ENCODE assay signal across 14 cellular contexts in genomic region chr16:75247249-75247648, GRCh38. TPM values are rescaled to one million over a fixed set of nuclear protein-coding genes. Genes with fewer than 3 reads are reported as not detected.
DNase-seq lines count a peak whose midpoint lies in the region; ATAC-seq and TF ChIP-seq lines count a peak whose summit lies in the region.
"Had no signal": no experiment of that assay in that cellular context is flagged by ENCODE, and none has a peak within 500 bp of the region (broad histone marks: within the 10 kb centered on the region; RNA-seq: fewer than 3 reads in every experiment).

No MANE protein-coding gene starts in this region.

- H3K36me3 ChIP-seq in lower lobe of right lung = peaks cover 9% of the 10 kb centered on the region
- H3K36me3 ChIP-seq in skeletal muscle tissue (ENCODE audit: control insufficient read depth in 3 of 3, insufficient read depth in 3 of 3, low read length in 3 of 3) = peaks cover 4 to 8% (median 6%) of the 10 kb centered on the region in 3 donors

- H3K27me3 ChIP-seq in H9 (ENCODE audit: insufficient read depth, low read length) (no peaks in the 10 kb centered on the region), lower lobe of right lung (ENCODE audit: low read depth) (no peaks in the 10 kb centered on the region), skeletal muscle tissue (ENCODE audit: control insufficient read depth in 3 of 3, insufficient read depth in 3 of 3, low read length in 3 of 3) (no peaks in the 10 kb centered on the region)

- H3K4me3 Mint-ChIP-seq in H9 = no peak overlapping the region
- H3K4me3 Mint-ChIP-seq in activated naive CD4-positive, alpha-beta T cell treated with anti-CD3 and anti-CD28 coated beads for 36 hours = no peak overlapping the region
- no peak overlapping the region for H3K4me3 Mint-ChIP-seq in activated T-helper 2 cell treated with anti-CD3 and anti-CD28 coated beads, Interferon-gamma antibody, Interleukin-2, Interleukin-4, amounts not matched to agents 10 μg/mL and 5 μg/mL and 100 μg/mL, durations not matched to agents 14 hours and 24 hours and 36 hours (ENCODE audit: low read depth)

- H4K91ac ChIP-seq in H9 (ENCODE audit: insufficient read length, low read depth, low read length) = no peak overlapping the region

- H3K27ac Mint-ChIP-seq in H9 = peak overlapping the region; percentile 83 to 97 (median 84); a peak in 5 of 7 replicates
- H3K27ac Mint-ChIP-seq in activated naive CD4-positive, alpha-beta T cell treated with anti-CD3 and anti-CD28 coated beads for 36 hours = no peak overlapping the region
- no peak overlapping the region for H3K27ac Mint-ChIP-seq in activated T-helper 2 cell treated with anti-CD3 and anti-CD28 coated beads, Interferon-gamma antibody, Interleukin-2, Interleukin-4, amounts not matched to agents 10 μg/mL and 5 μg/mL and 100 μg/mL, durations not matched to agents 14 hours and 24 hours and 36 hours

- no peaks in the 10 kb centered on the region; the same call in 1 of the 2 replicates for H3K27me3 Mint-ChIP-seq in H9 (ENCODE audit: low read depth)
- peaks cover 14% of the 10 kb centered on the region for H3K27me3 Mint-ChIP-seq in activated naive CD4-positive, alpha-beta T cell treated with anti-CD3 and anti-CD28 coated beads for 36 hours (ENCODE audit: low read depth)
- peaks cover 36% of the 10 kb centered on the region for H3K27me3 Mint-ChIP-seq in activated T-helper 2 cell treated with anti-CD3 and anti-CD28 coated beads, Interferon-gamma antibody, Interleukin-2, Interleukin-4, amounts not matched to agents 10 μg/mL and 5 μg/mL and 100 μg/mL, durations not matched to agents 14 hours and 24 hours and 36 hours (ENCODE audit: low read depth)

- H3K79me1 ChIP-seq in H9 (ENCODE audit: insufficient read depth, low read depth, low read length, poor library complexity, severe bottlenecking) = peaks cover 13% of the 10 kb centered on the region

- no peak overlapping the region for H3T11ph ChIP-seq in H9 (ENCODE audit: low read length)

- ATAC-seq in lower lobe of right lung = no peak
- ATAC-seq in HG02678 (IDR thresholded peaks at IDR 0.05; ENCODE audit: unreplicated experiment) = no peak

- no peaks in the 10 kb centered on the region for H4K20me1 ChIP-seq in H9 (ENCODE audit: control insufficient read depth, insufficient read depth, insufficient read length)

- peak overlapping the region; percentile 8 for H3K4me3 ChIP-seq in lower lobe of right lung
- peak overlapping the region in 2 of 3 donors; percentile 22 to 33 for H3K4me3 ChIP-seq in skeletal muscle tissue (ENCODE audit: low read length in 3 of 3)

- no peak overlapping the region for H3K56ac ChIP-seq in H9 (ENCODE audit: insufficient read length, low read depth, low read length)

- intact Hi-C loops in lower lobe of right lung (cut with DNase I) = no loop called here
- intact Hi-C loops in activated naive CD4-positive, alpha-beta T cell treated with anti-CD3 and anti-CD28 coated beads for 36 hours (cut with micrococcal nuclease) = loop anchor here (5.0 kb wide), 1 partner anchor 80 kb away; no protein-coding TSS in a partner anchor
- intact Hi-C loops in activated T-helper 2 cell treated with anti-CD3 and anti-CD28 coated beads, Interferon-gamma antibody, Interleukin-2, Interleukin-4, amounts not matched to agents 10 μg/mL and 5 μg/mL and 100 μg/mL, durations not matched to agents 14 hours and 24 hours and 36 hours (cut with micrococcal nuclease) = no loop called here

- H3K23ac ChIP-seq in H9 (ENCODE audit: insufficient read length, low read depth, low read length) = no peak overlapping the region

- H4K5ac ChIP-seq in H9 (ENCODE audit: insufficient read length, low read depth, low read length) = no peak overlapping the region

- H3K4me1 Mint-ChIP-seq in H9 = peaks cover 48 to 56% of the 10 kb centered on the region in 2 experiments
- peaks cover 3% of the 10 kb centered on the region for H3K4me1 Mint-ChIP-seq in activated naive CD4-positive, alpha-beta T cell treated with anti-CD3 and anti-CD28 coated beads for 36 hours (ENCODE audit: low read depth)
- no peaks in the 10 kb centered on the region for H3K4me1 Mint-ChIP-seq in activated T-helper 2 cell treated with anti-CD3 and anti-CD28 coated beads, Interferon-gamma antibody, Interleukin-2, Interleukin-4, amounts not matched to agents 10 μg/mL and 5 μg/mL and 100 μg/mL, durations not matched to agents 14 hours and 24 hours and 36 hours (ENCODE audit: low read depth)

- no CpG with 5 or more reads among the region's 13 CpGs for WGBS in H9 (ENCODE audit: extremely low coverage, insufficient read length, low lambda C conversion rate)

- DNase-seq in H9 (no peak), lower lobe of right lung (no peak), NCI-H1417 (lab: John Stamatoyannopoulos, UW) (no peak)
- DNase-seq in activated naive CD4-positive, alpha-beta T cell treated with anti-CD3 and anti-CD28 coated beads for 36 hours = no peak
- no peak for DNase-seq in activated T-helper 2 cell treated with anti-CD3 and anti-CD28 coated beads, Interferon-gamma antibody, Interleukin-2, Interleukin-4, amounts not matched to agents 10 μg/mL and 5 μg/mL and 100 μg/mL, durations not matched to agents 14 hours and 24 hours and 36 hours (ENCODE audit: low spot score)
- DNase-seq: activated CD8-positive, alpha-beta memory T cell treated with anti-CD3 and anti-CD28 coated beads, Interleukin-2, amount 50 U/mL, for 4 hours; CD4-positive, CD25-positive, alpha-beta regulatory T cell; cerebellar nuclear complex; NCI-H510A; T-helper 1 cell had no signal

- no peaks in the 10 kb centered on the region for H3K9me3 Mint-ChIP-seq in H9
- no peaks in the 10 kb centered on the region for H3K9me3 Mint-ChIP-seq in activated naive CD4-positive, alpha-beta T cell treated with anti-CD3 and anti-CD28 coated beads for 36 hours
- H3K9me3 Mint-ChIP-seq in activated T-helper 2 cell treated with anti-CD3 and anti-CD28 coated beads, Interferon-gamma antibody, Interleukin-2, Interleukin-4, amounts not matched to agents 10 μg/mL and 5 μg/mL and 100 μg/mL, durations not matched to agents 14 hours and 24 hours and 36 hours = no peaks in the 10 kb centered on the region
- H3K9me3 Mint-ChIP-seq: CD4-positive, CD25-positive, alpha-beta regulatory T cell had no signal

- H3K36me3 Mint-ChIP-seq in H9 (ENCODE audit: insufficient read depth in 1 of 3, low read depth in 3 of 3) = peaks cover 14 to 18% (median 14%) of the 10 kb centered on the region in 3 experiments; a peak in 6 of 7 replicates
- no peaks in the 10 kb centered on the region for H3K36me3 Mint-ChIP-seq in activated naive CD4-positive, alpha-beta T cell treated with anti-CD3 and anti-CD28 coated beads for 36 hours (ENCODE audit: low read depth)
- no peaks in the 10 kb centered on the region for H3K36me3 Mint-ChIP-seq in activated T-helper 2 cell treated with anti-CD3 and anti-CD28 coated beads, Interferon-gamma antibody, Interleukin-2, Interleukin-4, amounts not matched to agents 10 μg/mL and 5 μg/mL and 100 μg/mL, durations not matched to agents 14 hours and 24 hours and 36 hours (ENCODE audit: low read depth)
- H3K36me3 Mint-ChIP-seq: CD4-positive, CD25-positive, alpha-beta regulatory T cell had no signal

- H3K27ac ChIP-seq in H9 (ENCODE audit: insufficient read length, low read depth, low read length) (no peak overlapping the region), cingulate gyrus (ENCODE audit: low read depth, low read length) (peak overlapping the region; percentile 98), lower lobe of right lung (peak overlapping the region; percentile 88), skeletal muscle tissue (ENCODE audit: low read depth, low read length) (peak overlapping the region; percentile 96)
- H3K27ac ChIP-seq: KMS-11 had no signal

- no peak overlapping the region for H2BK120ac ChIP-seq in H9 (ENCODE audit: low read depth, low read length, poor library complexity, severe bottlenecking)

- H2AFZ ChIP-seq in H9 (ENCODE audit: low read length) = no peak overlapping the region

- no peak overlapping the region for H2AK5ac ChIP-seq in H9 (ENCODE audit: insufficient read length, low read length)

- H3K18ac ChIP-seq in H9 (ENCODE audit: insufficient read length, low read depth, low read length) = no peak overlapping the region

- H2BK12ac ChIP-seq in H9 (ENCODE audit: insufficient read length, low read depth, low read length) = no peak overlapping the region

- no peak overlapping the region for H4K8ac ChIP-seq in H9 (replicated peaks; ENCODE audit: insufficient read length, low read depth, low read length)

- CTCF ChIA-PET in activated naive CD4-positive, alpha-beta T cell treated with anti-CD3 and anti-CD28 coated beads for 36 hours (lab: Charles Lee) = interaction anchor here (0.9 kb wide), 1 partner anchor 14 kb away, joined by 4 read pairs; no protein-coding TSS in a partner anchor

- H2BK5ac ChIP-seq in H9 (ENCODE audit: insufficient read length, low read length) = no peak overlapping the region

- no peak overlapping the region for H2BK15ac ChIP-seq in H9 (ENCODE audit: low read depth, low read length)

- TF ChIP-seq CTCF in H9 (conservative IDR thresholded peaks at IDR 0.05) = no peak
- no peak for TF ChIP-seq CTCF in lower lobe of right lung (IDR thresholded peaks at IDR 0.05)

- H3K4me1 ChIP-seq in H9 (ENCODE audit: insufficient read depth, low read length) = peaks cover 6% of the 10 kb centered on the region; the same call in 1 of the 2 replicates
- peaks cover 83% of the 10 kb centered on the region for H3K4me1 ChIP-seq in lower lobe of right lung
- peaks cover 80 to 89% (median 82%) of the 10 kb centered on the region in 3 donors for H3K4me1 ChIP-seq in skeletal muscle tissue (ENCODE audit: control insufficient read depth in 3 of 3, insufficient read depth in 3 of 3, low read length in 3 of 3)

- H3K23me2 ChIP-seq in H9 (ENCODE audit: insufficient read length, low read depth, low read length, poor library complexity, severe bottlenecking) = peaks cover 11% of the 10 kb centered on the region

- H3K9me3 ChIP-seq in H9 (ENCODE audit: control insufficient read depth, low read depth, low read length) (no peaks in the 10 kb centered on the region), lower lobe of right lung (no peaks in the 10 kb centered on the region), skeletal muscle tissue (ENCODE audit: control insufficient read depth in 3 of 3, low read length in 3 of 3) (no peaks in the 10 kb centered on the region)

- H3K9ac ChIP-seq in H9 (ENCODE audit: extremely low read depth, insufficient read length, low read length) = no peak overlapping the region
- peak overlapping the region; percentile 24 to 92 (median 57) for H3K9ac ChIP-seq in skeletal muscle tissue (ENCODE audit: low read depth in 1 of 3, low read length in 3 of 3)
- H3K9ac ChIP-seq: KMS-11 had no signal

- no peak overlapping the region for H3K4me2 ChIP-seq in H9 (ENCODE audit: insufficient read depth, insufficient read length, low read length)
- H3K4me2 ChIP-seq: KMS-11 had no signal

- H3K14ac ChIP-seq in H9 (ENCODE audit: insufficient read depth, low read length) = no peak overlapping the region; the same call in 1 of the 2 replicates

- peaks cover 53% of the 10 kb centered on the region; the same call in 1 of the 2 replicates for H3K79me2 ChIP-seq in H9 (ENCODE audit: insufficient read depth, low read length)

- no peak overlapping the region for H2BK20ac ChIP-seq in H9 (ENCODE audit: low read depth, low read length, poor library complexity, severe bottlenecking)

- H3K4ac ChIP-seq in H9 (ENCODE audit: low read depth, low read length) = no peak overlapping the region

RNA-seq across cellular contexts. Expression of gene BCAR1, which starts 4.2 kb away (rescaled TPM):
- total RNA-seq in H9 (2021) (97.1 and 102 TPM in 2 replicates), lower lobe of right lung (65.1 TPM), skeletal muscle tissue (19.3 TPM)
- total RNA-seq in activated naive CD4-positive, alpha-beta T cell treated with anti-CD3 and anti-CD28 coated beads for 36 hours = under 1 TPM; 0.67 to 0.81 TPM
- 0.44 and 0.59 TPM in 2 replicates for total RNA-seq in activated T-helper 2 cell treated with anti-CD3 and anti-CD28 coated beads, Interferon-gamma antibody, Interleukin-2, Interleukin-4, amounts not matched to agents 10 μg/mL and 5 μg/mL and 100 μg/mL, durations not matched to agents 14 hours and 24 hours and 36 hours

RNA-seq across cellular contexts. Expression of gene CTRB1, which starts 28.5 kb away (rescaled TPM):
- total RNA-seq in H9 (2021) = not detected in 2 replicates
- total RNA-seq in lower lobe of right lung = not detected
- total RNA-seq in skeletal muscle tissue = not detected
- total RNA-seq in activated naive CD4-positive, alpha-beta T cell treated with anti-CD3 and anti-CD28 coated beads for 36 hours = not detected
- total RNA-seq in activated T-helper 2 cell treated with anti-CD3 and anti-CD28 coated beads, Interferon-gamma antibody, Interleukin-2, Interleukin-4, amounts not matched to agents 10 μg/mL and 5 μg/mL and 100 μg/mL, durations not matched to agents 14 hours and 24 hours and 36 hours = not detected in 2 replicates
- total RNA-seq: CD4-positive, CD25-positive, alpha-beta regulatory T cell had no signal

RNA-seq across cellular contexts. Expression of gene CTRB2, which starts 40.3 kb away (rescaled TPM):
- not detected in 2 replicates for total RNA-seq in H9 (2021)
- 0.44 TPM for total RNA-seq in lower lobe of right lung
- total RNA-seq in skeletal muscle tissue = not detected
- not detected for total RNA-seq in activated naive CD4-positive, alpha-beta T cell treated with anti-CD3 and anti-CD28 coated beads for 36 hours
- total RNA-seq in activated T-helper 2 cell treated with anti-CD3 and anti-CD28 coated beads, Interferon-gamma antibody, Interleukin-2, Interleukin-4, amounts not matched to agents 10 μg/mL and 5 μg/mL and 100 μg/mL, durations not matched to agents 14 hours and 24 hours and 36 hours = not detected in 2 replicates
- total RNA-seq: CD4-positive, CD25-positive, alpha-beta regulatory T cell had no signal

Comparison
In these comparisons a context has a peak if more than half of its experiments do, and no peak if none do; other contexts are left out.
1. H3K27ac Mint-ChIP-seq: peak in H9 (3 of 3); none in activated naive CD4-positive, alpha-beta T cell treated with anti-CD3 and anti-CD28 coated beads for 36 hours (single experiment) and activated T-helper 2 cell treated with anti-CD3 and anti-CD28 coated beads, Interferon-gamma antibody, Interleukin-2, Interleukin-4, amounts not matched to agents 10 μg/mL and 5 μg/mL and 100 μg/mL, durations not matched to agents 14 hours and 24 hours and 36 hours (single experiment).
2. RNA of gene BCAR1, which starts 4.2 kb away (total RNA-seq): 97.1 to 102 TPM in H9, 65.1 TPM in lower lobe of right lung (single experiment) and 19.3 TPM in skeletal muscle tissue (single experiment); 0.67 to 0.81 TPM in activated naive CD4-positive, alpha-beta T cell treated with anti-CD3 and anti-CD28 coated beads for 36 hours and 0.44 to 0.59 TPM in activated T-helper 2 cell treated with anti-CD3 and anti-CD28 coated beads, Interferon-gamma antibody, Interleukin-2, Interleukin-4, amounts not matched to agents 10 μg/mL and 5 μg/mL and 100 μg/mL, durations not matched to agents 14 hours and 24 hours and 36 hours; every median in the first group is over 10 times any median in the second.